In the genomic region with DNA sequence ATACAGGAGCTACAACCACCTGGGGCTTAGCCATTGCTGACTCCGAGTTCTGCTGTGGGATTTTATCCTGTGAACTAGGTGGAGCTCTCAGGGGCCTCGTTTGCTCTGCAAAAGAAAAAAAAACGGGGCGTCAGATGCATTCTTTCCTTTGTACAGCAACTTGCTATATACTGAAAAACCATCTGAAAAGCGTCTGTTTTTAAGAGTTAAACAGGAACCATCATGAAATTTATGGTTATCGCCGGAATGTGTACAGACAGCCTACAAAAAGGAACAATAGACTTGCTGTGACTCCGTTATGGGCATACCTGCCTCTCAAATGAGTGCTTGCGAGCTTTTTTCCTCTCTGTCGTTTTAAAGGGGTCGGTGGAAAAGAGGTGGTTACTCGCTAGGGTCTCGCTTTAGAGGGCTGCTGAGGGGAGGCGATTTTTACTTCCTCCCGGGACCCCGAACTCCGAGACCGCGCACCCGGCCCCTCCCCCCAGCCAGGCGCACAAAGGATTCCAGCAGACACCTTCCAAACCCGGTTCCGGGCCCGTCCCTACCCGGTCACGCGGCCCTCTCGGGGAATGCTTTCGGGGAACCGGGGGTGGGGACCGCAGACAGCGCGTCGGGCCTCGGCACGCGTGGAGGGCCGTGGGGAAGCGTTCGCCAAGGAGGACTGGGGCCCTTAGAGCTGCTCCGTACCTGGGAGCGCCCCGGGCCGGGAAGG, we compare ENCODE assay signal across 1 cellular context.
TF ChIP-seq lines count a peak whose summit lies in the region.

No MANE protein-coding gene starts in this region.

TF ChIP-seq in HEK293, 187 proteins besides CTCF, POLR2A, EP300 and RAD21 (continued from another document and continues in another):
- TF ChIP-seq, protein P1, sequence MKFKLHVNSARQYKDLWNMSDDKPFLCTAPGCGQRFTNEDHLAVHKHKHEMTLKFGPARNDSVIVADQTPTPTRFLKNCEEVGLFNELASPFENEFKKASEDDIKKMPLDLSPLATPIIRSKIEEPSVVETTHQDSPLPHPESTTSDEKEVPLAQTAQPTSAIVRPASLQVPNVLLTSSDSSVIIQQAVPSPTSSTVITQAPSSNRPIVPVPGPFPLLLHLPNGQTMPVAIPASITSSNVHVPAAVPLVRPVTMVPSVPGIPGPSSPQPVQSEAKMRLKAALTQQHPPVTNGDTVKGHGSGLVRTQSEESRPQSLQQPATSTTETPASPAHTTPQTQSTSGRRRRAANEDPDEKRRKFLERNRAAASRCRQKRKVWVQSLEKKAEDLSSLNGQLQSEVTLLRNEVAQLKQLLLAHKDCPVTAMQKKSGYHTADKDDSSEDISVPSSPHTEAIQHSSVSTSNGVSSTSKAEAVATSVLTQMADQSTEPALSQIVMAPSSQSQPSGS (tag by site-specific recombination; IDR thresholded peaks at IDR 0.05; ENCODE audit: low read depth) = no peak
- TF ChIP-seq REPIN1 (tag by site-specific recombination; IDR thresholded peaks at IDR 0.05; ENCODE audit: low read depth) (no peak), ZNF366 (tag by site-specific recombination; conservative IDR thresholded peaks at IDR 0.05) (no peak), ZNF302 (tag by site-specific recombination; IDR thresholded peaks at IDR 0.05; ENCODE audit: low read depth) (no peak), FEZF1 (tag by site-specific recombination; IDR thresholded peaks at IDR 0.05) (no peak), ZNF423 (tag by site-specific recombination; IDR thresholded peaks at IDR 0.05) (no peak), ZNF776 (tag by site-specific recombination; IDR thresholded peaks at IDR 0.05; ENCODE audit: borderline replicate concordance) (no peak), ZBTB48 (tag by site-specific recombination; IDR thresholded peaks at IDR 0.05) (no peak), ZNF335 (tag by site-specific recombination; conservative IDR thresholded peaks at IDR 0.05) (peak; percentile 85), ZNF660 (tag by site-specific recombination; IDR thresholded peaks at IDR 0.05) (no peak), ZBTB17 (tag by site-specific recombination; IDR thresholded peaks at IDR 0.05) (0 out of 2 replicates have a peak, but pooled peaks have one; percentile 9), RBAK (tag by site-specific recombination; IDR thresholded peaks at IDR 0.05) (no peak), ZNF777 (tag by site-specific recombination; IDR thresholded peaks at IDR 0.05; ENCODE audit: borderline replicate concordance) (no peak), ZNF596 (tag by site-specific recombination; IDR thresholded peaks at IDR 0.05) (no peak), ZNF473 (tag by site-specific recombination; IDR thresholded peaks at IDR 0.05) (no peak), IKZF3 (tag by site-specific recombination; IDR thresholded peaks at IDR 0.05) (no peak), SP2 (tag by site-specific recombination; IDR thresholded peaks at IDR 0.05) (no peak), ZNF174 (tag by site-specific recombination; IDR thresholded peaks at IDR 0.05) (no peak), ZBTB21 (tag by site-specific recombination; IDR thresholded peaks at IDR 0.05) (no peak), ZNF140 (tag by site-specific recombination; IDR thresholded peaks at IDR 0.05) (no peak), ZNF626 (tag by site-specific recombination; IDR thresholded peaks at IDR 0.05) (no peak), GLIS2 (tag by site-specific recombination; IDR thresholded peaks at IDR 0.05) (peak; percentile 82), MEIS1 (CRISPR knock-in tag; IDR thresholded peaks at IDR 0.05; ENCODE audit: borderline replicate concordance) (no peak; the same call in 1 of the 2 replicates), ZNF544 (tag by site-specific recombination; IDR thresholded peaks at IDR 0.05) (no peak), ZNF521 (tag by site-specific recombination; IDR thresholded peaks at IDR 0.05) (no peak), ZNF514 (tag by site-specific recombination; IDR thresholded peaks at IDR 0.05) (no peak), ZNF324 (tag by site-specific recombination; IDR thresholded peaks at IDR 0.05) (no peak), ZFP69B (tag by site-specific recombination; IDR thresholded peaks at IDR 0.05) (no peak), ZNF654 (tag by site-specific recombination; IDR thresholded peaks at IDR 0.05; ENCODE audit: low read depth) (no peak), ZNF19 (tag by site-specific recombination; IDR thresholded peaks at IDR 0.05; ENCODE audit: low read depth) (no peak), ZNF221 (tag by site-specific recombination; IDR thresholded peaks at IDR 0.05; ENCODE audit: borderline replicate concordance) (no peak), ZNF391 (tag by site-specific recombination; IDR thresholded peaks at IDR 0.05; ENCODE audit: borderline replicate concordance, low read depth) (no peak), GLI4 (tag by site-specific recombination; IDR thresholded peaks at IDR 0.05) (no peak), KLF9 (tag by site-specific recombination; IDR thresholded peaks at IDR 0.05; ENCODE audit: low read depth) (no peak), ZNF560 (tag by site-specific recombination; IDR thresholded peaks at IDR 0.05; ENCODE audit: borderline replicate concordance) (no peak), ZNF341 (tag by site-specific recombination; IDR thresholded peaks at IDR 0.05; ENCODE audit: low read depth) (no peak), ZNF157 (tag by site-specific recombination; IDR thresholded peaks at IDR 0.05) (no peak), GLI2 (tag by site-specific recombination; IDR thresholded peaks at IDR 0.05; ENCODE audit: borderline replicate concordance, low read depth) (no peak), ZFP3 (tag by site-specific recombination; IDR thresholded peaks at IDR 0.05; ENCODE audit: low read depth) (no peak)
- TF ChIP-seq, protein P2, sequence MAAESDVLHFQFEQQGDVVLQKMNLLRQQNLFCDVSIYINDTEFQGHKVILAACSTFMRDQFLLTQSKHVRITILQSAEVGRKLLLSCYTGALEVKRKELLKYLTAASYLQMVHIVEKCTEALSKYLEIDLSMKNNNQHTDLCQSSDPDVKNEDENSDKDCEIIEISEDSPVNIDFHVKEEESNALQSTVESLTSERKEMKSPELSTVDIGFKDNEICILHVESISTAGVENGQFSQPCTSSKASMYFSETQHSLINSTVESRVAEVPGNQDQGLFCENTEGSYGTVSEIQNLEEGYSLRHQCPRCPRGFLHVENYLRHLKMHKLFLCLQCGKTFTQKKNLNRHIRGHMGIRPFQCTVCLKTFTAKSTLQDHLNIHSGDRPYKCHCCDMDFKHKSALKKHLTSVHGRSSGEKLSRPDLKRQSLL (tag by site-specific recombination; IDR thresholded peaks at IDR 0.05) = no peak
- TF ChIP-seq, protein P3, sequence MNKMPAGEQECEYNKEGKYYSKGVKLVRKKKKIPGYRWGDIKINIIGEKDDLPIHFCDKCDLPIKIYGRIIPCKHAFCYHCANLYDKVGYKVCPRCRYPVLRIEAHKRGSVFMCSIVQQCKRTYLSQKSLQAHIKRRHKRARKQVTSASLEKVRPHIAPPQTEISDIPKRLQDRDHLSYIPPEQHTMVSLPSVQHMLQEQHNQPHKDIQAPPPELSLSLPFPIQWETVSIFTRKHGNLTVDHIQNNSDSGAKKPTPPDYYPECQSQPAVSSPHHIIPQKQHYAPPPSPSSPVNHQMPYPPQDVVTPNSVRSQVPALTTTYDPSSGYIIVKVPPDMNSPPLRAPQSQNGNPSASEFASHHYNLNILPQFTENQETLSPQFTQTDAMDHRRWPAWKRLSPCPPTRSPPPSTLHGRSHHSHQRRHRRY (tag by site-specific recombination; IDR thresholded peaks at IDR 0.05) = no peak
- TF ChIP-seq, protein P4, sequence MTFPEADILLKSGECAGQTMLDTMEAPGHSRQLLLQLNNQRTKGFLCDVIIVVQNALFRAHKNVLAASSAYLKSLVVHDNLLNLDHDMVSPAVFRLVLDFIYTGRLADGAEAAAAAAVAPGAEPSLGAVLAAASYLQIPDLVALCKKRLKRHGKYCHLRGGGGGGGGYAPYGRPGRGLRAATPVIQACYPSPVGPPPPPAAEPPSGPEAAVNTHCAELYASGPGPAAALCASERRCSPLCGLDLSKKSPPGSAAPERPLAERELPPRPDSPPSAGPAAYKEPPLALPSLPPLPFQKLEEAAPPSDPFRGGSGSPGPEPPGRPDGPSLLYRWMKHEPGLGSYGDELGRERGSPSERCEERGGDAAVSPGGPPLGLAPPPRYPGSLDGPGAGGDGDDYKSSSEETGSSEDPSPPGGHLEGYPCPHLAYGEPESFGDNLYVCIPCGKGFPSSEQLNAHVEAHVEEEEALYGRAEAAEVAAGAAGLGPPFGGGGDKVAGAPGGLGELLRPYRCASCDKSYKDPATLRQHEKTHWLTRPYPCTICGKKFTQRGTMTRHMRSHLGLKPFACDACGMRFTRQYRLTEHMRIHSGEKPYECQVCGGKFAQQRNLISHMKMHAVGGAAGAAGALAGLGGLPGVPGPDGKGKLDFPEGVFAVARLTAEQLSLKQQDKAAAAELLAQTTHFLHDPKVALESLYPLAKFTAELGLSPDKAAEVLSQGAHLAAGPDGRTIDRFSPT (tag by site-specific recombination; IDR thresholded peaks at IDR 0.05) = no peak
- TF ChIP-seq, protein P5, sequence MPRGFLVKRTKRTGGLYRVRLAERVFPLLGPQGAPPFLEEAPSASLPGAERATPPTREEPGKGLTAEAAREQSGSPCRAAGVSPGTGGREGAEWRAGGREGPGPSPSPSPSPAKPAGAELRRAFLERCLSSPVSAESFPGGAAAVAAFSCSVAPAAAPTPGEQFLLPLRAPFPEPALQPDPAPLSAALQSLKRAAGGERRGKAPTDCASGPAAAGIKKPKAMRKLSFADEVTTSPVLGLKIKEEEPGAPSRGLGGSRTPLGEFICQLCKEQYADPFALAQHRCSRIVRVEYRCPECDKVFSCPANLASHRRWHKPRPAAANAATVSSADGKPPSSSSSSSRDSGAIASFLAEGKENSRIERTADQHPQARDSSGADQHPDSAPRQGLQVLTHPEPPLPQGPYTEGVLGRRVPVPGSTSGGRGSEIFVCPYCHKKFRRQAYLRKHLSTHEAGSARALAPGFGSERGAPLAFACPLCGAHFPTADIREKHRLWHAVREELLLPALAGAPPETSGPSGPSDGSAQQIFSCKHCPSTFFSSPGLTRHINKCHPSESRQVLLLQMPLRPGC (tag by site-specific recombination; IDR thresholded peaks at IDR 0.05) = peak; percentile 81
- TF ChIP-seq, protein P6, sequence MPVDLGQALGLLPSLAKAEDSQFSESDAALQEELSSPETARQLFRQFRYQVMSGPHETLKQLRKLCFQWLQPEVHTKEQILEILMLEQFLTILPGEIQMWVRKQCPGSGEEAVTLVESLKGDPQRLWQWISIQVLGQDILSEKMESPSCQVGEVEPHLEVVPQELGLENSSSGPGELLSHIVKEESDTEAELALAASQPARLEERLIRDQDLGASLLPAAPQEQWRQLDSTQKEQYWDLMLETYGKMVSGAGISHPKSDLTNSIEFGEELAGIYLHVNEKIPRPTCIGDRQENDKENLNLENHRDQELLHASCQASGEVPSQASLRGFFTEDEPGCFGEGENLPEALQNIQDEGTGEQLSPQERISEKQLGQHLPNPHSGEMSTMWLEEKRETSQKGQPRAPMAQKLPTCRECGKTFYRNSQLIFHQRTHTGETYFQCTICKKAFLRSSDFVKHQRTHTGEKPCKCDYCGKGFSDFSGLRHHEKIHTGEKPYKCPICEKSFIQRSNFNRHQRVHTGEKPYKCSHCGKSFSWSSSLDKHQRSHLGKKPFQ (tag by site-specific recombination; IDR thresholded peaks at IDR 0.05) = no peak
- TF ChIP-seq, protein P7, sequence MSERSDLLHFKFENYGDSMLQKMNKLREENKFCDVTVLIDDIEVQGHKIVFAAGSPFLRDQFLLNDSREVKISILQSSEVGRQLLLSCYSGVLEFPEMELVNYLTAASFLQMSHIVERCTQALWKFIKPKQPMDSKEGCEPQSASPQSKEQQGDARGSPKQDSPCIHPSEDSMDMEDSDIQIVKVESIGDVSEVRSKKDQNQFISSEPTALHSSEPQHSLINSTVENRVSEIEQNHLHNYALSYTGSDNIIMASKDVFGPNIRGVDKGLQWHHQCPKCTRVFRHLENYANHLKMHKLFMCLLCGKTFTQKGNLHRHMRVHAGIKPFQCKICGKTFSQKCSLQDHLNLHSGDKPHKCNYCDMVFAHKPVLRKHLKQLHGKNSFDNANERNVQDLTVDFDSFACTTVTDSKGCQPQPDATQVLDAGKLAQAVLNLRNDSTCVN (tag by site-specific recombination; optimal IDR thresholded peaks at IDR 0.05) = peak; percentile 90
- TF ChIP-seq, protein P8, sequence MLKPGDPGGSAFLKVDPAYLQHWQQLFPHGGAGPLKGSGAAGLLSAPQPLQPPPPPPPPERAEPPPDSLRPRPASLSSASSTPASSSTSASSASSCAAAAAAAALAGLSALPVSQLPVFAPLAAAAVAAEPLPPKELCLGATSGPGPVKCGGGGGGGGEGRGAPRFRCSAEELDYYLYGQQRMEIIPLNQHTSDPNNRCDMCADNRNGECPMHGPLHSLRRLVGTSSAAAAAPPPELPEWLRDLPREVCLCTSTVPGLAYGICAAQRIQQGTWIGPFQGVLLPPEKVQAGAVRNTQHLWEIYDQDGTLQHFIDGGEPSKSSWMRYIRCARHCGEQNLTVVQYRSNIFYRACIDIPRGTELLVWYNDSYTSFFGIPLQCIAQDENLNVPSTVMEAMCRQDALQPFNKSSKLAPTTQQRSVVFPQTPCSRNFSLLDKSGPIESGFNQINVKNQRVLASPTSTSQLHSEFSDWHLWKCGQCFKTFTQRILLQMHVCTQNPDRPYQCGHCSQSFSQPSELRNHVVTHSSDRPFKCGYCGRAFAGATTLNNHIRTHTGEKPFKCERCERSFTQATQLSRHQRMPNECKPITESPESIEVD (tag by site-specific recombination; IDR thresholded peaks at IDR 0.05) = no peak
- TF ChIP-seq, protein P9, sequence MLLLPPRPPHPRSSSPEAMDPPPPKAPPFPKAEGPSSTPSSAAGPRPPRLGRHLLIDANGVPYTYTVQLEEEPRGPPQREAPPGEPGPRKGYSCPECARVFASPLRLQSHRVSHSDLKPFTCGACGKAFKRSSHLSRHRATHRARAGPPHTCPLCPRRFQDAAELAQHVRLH (tag by site-specific recombination; IDR thresholded peaks at IDR 0.05) = no peak
- TF ChIP-seq, protein P10, sequence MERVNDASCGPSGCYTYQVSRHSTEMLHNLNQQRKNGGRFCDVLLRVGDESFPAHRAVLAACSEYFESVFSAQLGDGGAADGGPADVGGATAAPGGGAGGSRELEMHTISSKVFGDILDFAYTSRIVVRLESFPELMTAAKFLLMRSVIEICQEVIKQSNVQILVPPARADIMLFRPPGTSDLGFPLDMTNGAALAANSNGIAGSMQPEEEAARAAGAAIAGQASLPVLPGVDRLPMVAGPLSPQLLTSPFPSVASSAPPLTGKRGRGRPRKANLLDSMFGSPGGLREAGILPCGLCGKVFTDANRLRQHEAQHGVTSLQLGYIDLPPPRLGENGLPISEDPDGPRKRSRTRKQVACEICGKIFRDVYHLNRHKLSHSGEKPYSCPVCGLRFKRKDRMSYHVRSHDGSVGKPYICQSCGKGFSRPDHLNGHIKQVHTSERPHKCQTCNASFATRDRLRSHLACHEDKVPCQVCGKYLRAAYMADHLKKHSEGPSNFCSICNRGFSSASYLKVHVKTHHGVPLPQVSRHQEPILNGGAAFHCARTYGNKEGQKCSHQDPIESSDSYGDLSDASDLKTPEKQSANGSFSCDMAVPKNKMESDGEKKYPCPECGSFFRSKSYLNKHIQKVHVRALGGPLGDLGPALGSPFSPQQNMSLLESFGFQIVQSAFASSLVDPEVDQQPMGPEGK (tag by site-specific recombination; IDR thresholded peaks at IDR 0.05) = peak; percentile 61
- TF ChIP-seq, protein P11, sequence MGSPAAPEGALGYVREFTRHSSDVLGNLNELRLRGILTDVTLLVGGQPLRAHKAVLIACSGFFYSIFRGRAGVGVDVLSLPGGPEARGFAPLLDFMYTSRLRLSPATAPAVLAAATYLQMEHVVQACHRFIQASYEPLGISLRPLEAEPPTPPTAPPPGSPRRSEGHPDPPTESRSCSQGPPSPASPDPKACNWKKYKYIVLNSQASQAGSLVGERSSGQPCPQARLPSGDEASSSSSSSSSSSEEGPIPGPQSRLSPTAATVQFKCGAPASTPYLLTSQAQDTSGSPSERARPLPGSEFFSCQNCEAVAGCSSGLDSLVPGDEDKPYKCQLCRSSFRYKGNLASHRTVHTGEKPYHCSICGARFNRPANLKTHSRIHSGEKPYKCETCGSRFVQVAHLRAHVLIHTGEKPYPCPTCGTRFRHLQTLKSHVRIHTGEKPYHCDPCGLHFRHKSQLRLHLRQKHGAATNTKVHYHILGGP (tag by site-specific recombination; IDR thresholded peaks at IDR 0.05) = peak; percentile 96
